Comparison of ENCODE assay signal across 1 cellular context in genomic region chrX:68299923-68300322, GRCh38.
TF ChIP-seq lines count a peak whose summit lies in the region.

No MANE protein-coding gene starts in this region.

TF ChIP-seq in IMR-90, 13 proteins besides CTCF, POLR2A, EP300 and RAD21 (continued from another document):
- no peak for TF ChIP-seq RFX5 (IDR thresholded peaks at IDR 0.05; ENCODE audit: low read depth, low read length)
- no peak for TF ChIP-seq ELK1 (IDR thresholded peaks at IDR 0.05; ENCODE audit: borderline replicate concordance, low read depth, low read length)
- no peak for TF ChIP-seq RCOR1 (IDR thresholded peaks at IDR 0.05; ENCODE audit: insufficient replicate concordance, low read length)
- TF ChIP-seq USF2 (IDR thresholded peaks at IDR 0.05; ENCODE audit: low read depth, low read length), result no peak
- TF ChIP-seq MAFK (IDR thresholded peaks at IDR 0.05; ENCODE audit: low read depth, low read length), result no peak
